Comparison of ENCODE assay signal across 1 cellular context in the genomic region with DNA sequence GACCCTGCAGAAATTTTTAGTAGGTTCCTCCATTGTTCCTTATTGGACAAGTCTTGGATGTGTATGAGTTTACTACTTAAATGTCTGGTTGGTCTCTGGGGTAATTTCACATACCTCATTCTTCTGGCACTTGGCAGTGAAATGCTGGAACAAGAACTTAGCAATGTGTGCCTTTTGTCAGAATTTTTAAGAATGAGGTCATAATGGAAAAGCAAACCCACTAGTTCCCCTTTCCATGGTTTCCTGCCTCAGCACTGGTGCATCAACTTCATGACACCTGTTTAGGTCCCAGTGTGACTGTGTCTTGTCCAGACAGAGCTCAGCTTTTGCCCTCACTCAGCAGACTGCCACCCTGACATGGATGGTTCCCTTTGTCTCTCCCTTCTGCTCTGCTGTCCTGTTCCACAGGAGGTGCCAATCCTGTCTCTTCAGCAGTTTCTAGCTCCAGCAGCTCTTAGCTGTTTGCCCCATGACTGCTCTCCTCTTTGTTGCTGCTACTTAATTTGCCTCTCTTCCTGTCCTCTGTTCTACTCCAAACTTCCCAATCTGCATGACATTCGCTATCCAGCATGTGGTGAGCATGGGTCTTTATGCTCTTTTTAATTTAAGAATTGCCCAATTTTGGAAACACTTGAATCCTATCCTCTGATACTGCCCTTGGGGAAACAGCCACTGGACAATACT.
TF ChIP-seq lines count a peak whose summit lies in the region.

No MANE protein-coding gene starts in this region.

TF ChIP-seq in WTC11, 78 proteins besides CTCF, POLR2A, EP300 and RAD21:
- TF ChIP-seq ZNF416 (CRISPR knock-in tag; IDR thresholded peaks at IDR 0.05) (no peak), GABPB1 (CRISPR knock-in tag; IDR thresholded peaks at IDR 0.05) (no peak), ZNF396 (CRISPR knock-in tag; IDR thresholded peaks at IDR 0.05; ENCODE audit: borderline replicate concordance) (no peak), FOXK1 (CRISPR knock-in tag; IDR thresholded peaks at IDR 0.05) (no peak), JAZF1 (CRISPR knock-in tag; IDR thresholded peaks at IDR 0.05) (no peak), ZNF121 (CRISPR knock-in tag; IDR thresholded peaks at IDR 0.05) (no peak)
- TF ChIP-seq, protein P1, sequence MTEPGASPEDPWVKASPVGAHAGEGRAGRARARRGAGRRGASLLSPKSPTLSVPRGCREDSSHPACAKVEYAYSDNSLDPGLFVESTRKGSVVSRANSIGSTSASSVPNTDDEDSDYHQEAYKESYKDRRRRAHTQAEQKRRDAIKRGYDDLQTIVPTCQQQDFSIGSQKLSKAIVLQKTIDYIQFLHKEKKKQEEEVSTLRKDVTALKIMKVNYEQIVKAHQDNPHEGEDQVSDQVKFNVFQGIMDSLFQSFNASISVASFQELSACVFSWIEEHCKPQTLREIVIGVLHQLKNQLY (CRISPR knock-in tag; IDR thresholded peaks at IDR 0.05): no peak
- TF ChIP-seq, protein P2, sequence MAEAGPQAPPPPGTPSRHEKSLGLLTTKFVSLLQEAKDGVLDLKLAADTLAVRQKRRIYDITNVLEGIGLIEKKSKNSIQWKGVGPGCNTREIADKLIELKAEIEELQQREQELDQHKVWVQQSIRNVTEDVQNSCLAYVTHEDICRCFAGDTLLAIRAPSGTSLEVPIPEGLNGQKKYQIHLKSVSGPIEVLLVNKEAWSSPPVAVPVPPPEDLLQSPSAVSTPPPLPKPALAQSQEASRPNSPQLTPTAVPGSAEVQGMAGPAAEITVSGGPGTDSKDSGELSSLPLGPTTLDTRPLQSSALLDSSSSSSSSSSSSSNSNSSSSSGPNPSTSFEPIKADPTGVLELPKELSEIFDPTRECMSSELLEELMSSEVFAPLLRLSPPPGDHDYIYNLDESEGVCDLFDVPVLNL (CRISPR knock-in tag; IDR thresholded peaks at IDR 0.05; ENCODE audit: borderline replicate concordance, low read depth): no peak
- TF ChIP-seq, protein P3, sequence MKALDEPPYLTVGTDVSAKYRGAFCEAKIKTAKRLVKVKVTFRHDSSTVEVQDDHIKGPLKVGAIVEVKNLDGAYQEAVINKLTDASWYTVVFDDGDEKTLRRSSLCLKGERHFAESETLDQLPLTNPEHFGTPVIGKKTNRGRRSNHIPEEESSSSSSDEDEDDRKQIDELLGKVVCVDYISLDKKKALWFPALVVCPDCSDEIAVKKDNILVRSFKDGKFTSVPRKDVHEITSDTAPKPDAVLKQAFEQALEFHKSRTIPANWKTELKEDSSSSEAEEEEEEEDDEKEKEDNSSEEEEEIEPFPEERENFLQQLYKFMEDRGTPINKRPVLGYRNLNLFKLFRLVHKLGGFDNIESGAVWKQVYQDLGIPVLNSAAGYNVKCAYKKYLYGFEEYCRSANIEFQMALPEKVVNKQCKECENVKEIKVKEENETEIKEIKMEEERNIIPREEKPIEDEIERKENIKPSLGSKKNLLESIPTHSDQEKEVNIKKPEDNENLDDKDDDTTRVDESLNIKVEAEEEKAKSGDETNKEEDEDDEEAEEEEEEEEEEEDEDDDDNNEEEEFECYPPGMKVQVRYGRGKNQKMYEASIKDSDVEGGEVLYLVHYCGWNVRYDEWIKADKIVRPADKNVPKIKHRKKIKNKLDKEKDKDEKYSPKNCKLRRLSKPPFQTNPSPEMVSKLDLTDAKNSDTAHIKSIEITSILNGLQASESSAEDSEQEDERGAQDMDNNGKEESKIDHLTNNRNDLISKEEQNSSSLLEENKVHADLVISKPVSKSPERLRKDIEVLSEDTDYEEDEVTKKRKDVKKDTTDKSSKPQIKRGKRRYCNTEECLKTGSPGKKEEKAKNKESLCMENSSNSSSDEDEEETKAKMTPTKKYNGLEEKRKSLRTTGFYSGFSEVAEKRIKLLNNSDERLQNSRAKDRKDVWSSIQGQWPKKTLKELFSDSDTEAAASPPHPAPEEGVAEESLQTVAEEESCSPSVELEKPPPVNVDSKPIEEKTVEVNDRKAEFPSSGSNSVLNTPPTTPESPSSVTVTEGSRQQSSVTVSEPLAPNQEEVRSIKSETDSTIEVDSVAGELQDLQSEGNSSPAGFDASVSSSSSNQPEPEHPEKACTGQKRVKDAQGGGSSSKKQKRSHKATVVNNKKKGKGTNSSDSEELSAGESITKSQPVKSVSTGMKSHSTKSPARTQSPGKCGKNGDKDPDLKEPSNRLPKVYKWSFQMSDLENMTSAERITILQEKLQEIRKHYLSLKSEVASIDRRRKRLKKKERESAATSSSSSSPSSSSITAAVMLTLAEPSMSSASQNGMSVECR (CRISPR knock-in tag; IDR thresholded peaks at IDR 0.05; ENCODE audit: borderline replicate concordance): no peak
TF ChIP-seq in WTC11: peak in this region for 0.
